In genomic region chrX:115023139-115023538, GRCh38 we compare ENCODE assay signal across 13 cellular contexts. TPM values are rescaled to one million over a fixed set of nuclear protein-coding genes. Genes with fewer than 3 reads are reported as not detected.
DNase-seq lines count a peak whose midpoint lies in the region; ATAC-seq, FAIRE-seq and TF ChIP-seq lines count a peak whose summit lies in the region.
"Had no signal": no experiment of that assay in that cellular context is flagged by ENCODE, and none has a peak within 500 bp of the region (broad histone marks: within the 10 kb centered on the region; RNA-seq: fewer than 3 reads in every experiment).

No MANE protein-coding gene starts in this region.

- intact Hi-C loops in HCT116 (cut with micrococcal nuclease): no loop called here

- H3K4me1 ChIP-seq in HCT116 (ENCODE audit: control insufficient read depth in 1 of 2, insufficient read depth in 2 of 2, low read length in 2 of 2) (peaks cover 0 to 6% of the 10 kb centered on the region in 2 experiments; a peak in 2 of 4 replicates), keratinocyte (ENCODE audit: control insufficient read depth, extremely low read depth, insufficient read depth, low read length) (peaks cover 19% of the 10 kb centered on the region)
- H3K4me1 ChIP-seq: lower lobe of right lung had no signal

- TF ChIP-seq CTCF in AG04450 (IDR thresholded peaks at IDR 0.05; ENCODE audit: low read depth, low read length) (no peak), HCT116 (IDR thresholded peaks at IDR 0.05 in 2 of 3, conservative IDR thresholded peaks at IDR 0.05 in 1 of 3; ENCODE audit: borderline replicate concordance in 1 of 3, insufficient read depth in 1 of 3, low read depth in 2 of 3, low read length in 2 of 3) (no peak), keratinocyte (optimal IDR thresholded peaks at IDR 0.05 in 1 of 3, IDR thresholded peaks at IDR 0.05 in 1 of 3, conservative IDR thresholded peaks at IDR 0.05 in 1 of 3; ENCODE audit: extremely low read depth in 1 of 3, insufficient read depth in 2 of 3, low read length in 3 of 3) (no peak)

- H3K4me2 ChIP-seq in HCT116 (ENCODE audit: low read length) (peak overlapping the region; percentile 19; the same call in 1 of the 2 replicates), keratinocyte (ENCODE audit: control insufficient read depth, extremely low read depth, insufficient read depth, low read depth, low read length) (no peak overlapping the region)

- no peaks in the 10 kb centered on the region for H3K36me3 ChIP-seq in HCT116 (ENCODE audit: control insufficient read depth in 1 of 2, insufficient read depth in 2 of 2, low read length in 2 of 2)
- no peaks in the 10 kb centered on the region for H3K36me3 ChIP-seq in keratinocyte (ENCODE audit: control insufficient read depth in 2 of 2, extremely low read depth in 1 of 2, insufficient read depth in 2 of 2, low read length in 2 of 2)
- H3K36me3 ChIP-seq: lower lobe of right lung had no signal

- no peak overlapping the region for H3K9ac ChIP-seq in HCT116 (ENCODE audit: low read length)
- no peak overlapping the region for H3K9ac ChIP-seq in keratinocyte (ENCODE audit: control insufficient read depth, extremely low read depth, insufficient read depth, low read length)

- TF ChIP-seq RAD21 in HCT116 (IDR thresholded peaks at IDR 0.05; ENCODE audit: low read depth): no peak

- H3K27me3 ChIP-seq in AG04450 (ENCODE audit: control insufficient read depth, insufficient read depth, low read length) (no peaks in the 10 kb centered on the region), HCT116 (ENCODE audit: insufficient read depth, low read length) (no peaks in the 10 kb centered on the region), keratinocyte (ENCODE audit: control insufficient read depth, extremely low read depth, insufficient read depth, low read length) (no peaks in the 10 kb centered on the region)

- H3K79me2 ChIP-seq in HCT116 (ENCODE audit: insufficient read depth, low read length) (no peaks in the 10 kb centered on the region), keratinocyte (ENCODE audit: control insufficient read depth, insufficient read depth, low read length) (no peaks in the 10 kb centered on the region)

- ATAC-seq in HCT116: no peak; the same call in 1 of the 2 replicates
- no peak for ATAC-seq in HG03457 (IDR thresholded peaks at IDR 0.05; ENCODE audit: unreplicated experiment)
- no peak for ATAC-seq in GM18511 (IDR thresholded peaks at IDR 0.05; ENCODE audit: unreplicated experiment)
- ATAC-seq in HG02610 (IDR thresholded peaks at IDR 0.05; ENCODE audit: unreplicated experiment): no peak
- no peak for ATAC-seq in GM18498 (IDR thresholded peaks at IDR 0.05; ENCODE audit: unreplicated experiment)
- ATAC-seq: activated T-cell treated with anti-CD3 and anti-CD28 coated beads, Interleukin-2, amount 50 U/mL, for 72 hours had no signal

- POLR2A ChIA-PET in AG04450 (lab: Yijun Ruan, JAX): no interaction called here
- POLR2A ChIA-PET in HCT116 (lab: Charles Lee): no interaction called here

- H4K20me1 ChIP-seq in HCT116 (ENCODE audit: insufficient read depth): no peaks in the 10 kb centered on the region
- H4K20me1 ChIP-seq in keratinocyte (ENCODE audit: control insufficient read depth, extremely low read depth, insufficient read depth, low read length): no peaks in the 10 kb centered on the region

- dilution Hi-C loops in keratinocyte (cut with MboI; ENCODE audit: extremely low pct_ligation_motif_present, low sequenced_read_pairs): no loop called here

- no peak for TF ChIP-seq POLR2A in HCT116 (IDR thresholded peaks at IDR 0.05; ENCODE audit: borderline replicate concordance, extremely low read depth, insufficient read depth, insufficient read length)

- FAIRE-seq in keratinocyte (lab: Jason Lieb, UNC): peak; percentile 82

- CTCF ChIA-PET in AG04450 (lab: Charles Lee): interaction anchor here (1.4 kb wide), 1 partner anchor 8 kb away, joined by 6 read pairs; no protein-coding TSS in a partner anchor
- CTCF ChIA-PET in HCT116 (lab: Charles Lee): no interaction called here

- H3K4me3 ChIP-seq in AG04450 (ENCODE audit: low read depth, low read length) (no peak overlapping the region), HCT116 (replicated peaks in 1 of 2; ENCODE audit: low read depth in 1 of 2, low read length in 2 of 2) (no peak overlapping the region), keratinocyte (ENCODE audit: control insufficient read depth in 2 of 3, extremely low read depth in 1 of 3, insufficient read depth in 2 of 3, low read depth in 1 of 3, low read length in 3 of 3) (no peak overlapping the region)
- H3K4me3 ChIP-seq: lower lobe of right lung had no signal

- peak overlapping the region; percentile 74 for H2AFZ ChIP-seq in HCT116 (ENCODE audit: low read depth, low read length, poor library complexity, severe bottlenecking)
- no peak overlapping the region for H2AFZ ChIP-seq in keratinocyte (ENCODE audit: control insufficient read depth, low read length)

- BruUV-seq in HCT116 (replicated peaks; lab: Mats Ljungman, UMichigan): no TSS peak

- RAD21 ChIA-PET in HCT116 (lab: Charles Lee; ENCODE audit: low non-redundant PET in 1 of 2, low total read pairs in 2 of 2, uncharacterized antibody in 2 of 2, unreplicated experiment in 2 of 2): no interaction called here

- H3K27ac ChIP-seq in AG04450 (ENCODE audit: low read depth, low read length): no peak overlapping the region
- H3K27ac ChIP-seq in HCT116 (ENCODE audit: low read depth, low read length): no peak overlapping the region
- H3K27ac ChIP-seq in keratinocyte (ENCODE audit: control insufficient read depth, insufficient read depth, low read length): peak overlapping the region; percentile 60
- H3K27ac ChIP-seq: lower lobe of right lung had no signal

- DNase-seq in AG04450 (ENCODE audit: low read depth, low spot score) (peak; percentile 21), HCT116 (ENCODE audit: low read depth, low spot score) (peak; percentile 15), astrocyte of the hippocampus (ENCODE audit: low read depth, low spot score) (peak; percentile 19), keratinocyte (ENCODE audit: low read depth, low spot score) (peak; percentile 75)
- DNase-seq: activated T-cell treated with anti-CD3 and anti-CD28 coated beads, Interleukin-2, amount 50 U/mL, for 72 hours; COR-L47; lower lobe of right lung; NCI-H1105 treated with DMSO at 0.1 percent for 48 hours; T-helper 9 cell had no signal

- H3K9me1 ChIP-seq in keratinocyte (ENCODE audit: control insufficient read depth, extremely low read depth, insufficient read depth, low read length): no peaks in the 10 kb centered on the region

- H3K9me3 ChIP-seq in AG04450 (ENCODE audit: control insufficient read depth, insufficient read depth, low read length) (no peaks in the 10 kb centered on the region), HCT116 (ENCODE audit: control insufficient read depth in 1 of 2, insufficient read depth in 1 of 2, low read depth in 1 of 2, low read length in 2 of 2) (no peaks in the 10 kb centered on the region), keratinocyte (ENCODE audit: control insufficient read depth, low read depth, low read length) (no peaks in the 10 kb centered on the region)
- H3K9me3 ChIP-seq: lower lobe of right lung had no signal

- H3K9me2 ChIP-seq in HCT116 (ENCODE audit: insufficient read depth): no peaks in the 10 kb centered on the region

TF ChIP-seq in HCT116, 20 proteins besides CTCF, POLR2A, EP300 and RAD21:
- no peak for TF ChIP-seq CBX3 (IDR thresholded peaks at IDR 0.05; ENCODE audit: low read depth)
- peak; percentile 23; the same call in 1 of the 2 replicates for TF ChIP-seq FOSL1 (IDR thresholded peaks at IDR 0.05; ENCODE audit: low read depth)
- peak; percentile 16; the same call in 1 of the 2 replicates for TF ChIP-seq SP1 (IDR thresholded peaks at IDR 0.05; ENCODE audit: low read depth)
- TF ChIP-seq JUND (IDR thresholded peaks at IDR 0.05): peak; percentile 26; the same call in 1 of the 2 replicates

RNA-seq across cellular contexts. Expression of gene IL13RA2, which starts 5.7 kb away (rescaled TPM):
- 0.50 and 0.56 TPM in 2 replicates for polyA plus RNA-seq in AG04450 (2011; rRNA removed)
- polyA minus RNA-seq in AG04450 (2011; rRNA and poly(A)+ RNA removed): not detected in 2 replicates
- total RNA-seq in HCT116 (2021; ENCODE audit: unreplicated experiment): not detected
- not detected in 2 replicates for polyA plus RNA-seq in HCT116 (2012)
- 0.53 to 0.72 TPM (median 0.70 TPM) in 3 replicates for polyA plus RNA-seq in keratinocyte
- polyA plus RNA-seq in keratinocyte (2011; ENCODE audit: low read depth): 0.76 TPM
- 0.39 and 0.63 TPM in 2 replicates for polyA plus RNA-seq in keratinocyte (2011; cell fraction: cytosol; rRNA removed)
- polyA plus RNA-seq in keratinocyte (2011; cell fraction: nucleus; rRNA removed): 0.51 and 1.1 TPM in 2 replicates
- 0.55 and 1.9 TPM in 2 replicates for polyA plus RNA-seq in keratinocyte (2012; ENCODE audit: low replicate concordance)
- 0.63 TPM in 1 of 3 replicates, not detected in the others for polyA minus RNA-seq in keratinocyte
- not detected for polyA minus RNA-seq in keratinocyte (2011; cell fraction: cytosol; rRNA and poly(A)+ RNA removed)
- polyA minus RNA-seq in keratinocyte (2011; cell fraction: nucleus; rRNA and poly(A)+ RNA removed): 0.32 TPM in 1 of 2 replicates, not detected in the other
- total RNA-seq: activated T-cell treated with anti-CD3 and anti-CD28 coated beads, Interleukin-2, amount 50 U/mL, for 72 hours had no signal

Comparison
In these comparisons a context has a peak if more than half of its experiments do, and no peak if none do; other contexts are left out.
1. DNase-seq: peak in every context shown above with its lines; median percentile 75 in keratinocyte; 21 in AG04450; 19 in astrocyte of the hippocampus; 15 in HCT116.